In genomic region chr12:32179011-32179395, GRCh38 we compare ENCODE assay signal across 23 cellular contexts.
"Had no signal": no experiment of that assay in that cellular context is flagged by ENCODE, and none has a peak within 500 bp of the region (broad histone marks: within the 10 kb centered on the region; RNA-seq: fewer than 3 reads in every experiment).

No MANE protein-coding gene starts in this region.

- H3K9me3 ChIP-seq: colonic mucosa, left lung, uterus had no signal

- H3K9me3 Mint-ChIP-seq: activated CD4-positive, alpha-beta memory T cell treated with anti-CD3 and anti-CD28 coated beads for 36 hours; activated naive CD4-positive, alpha-beta T cell treated with anti-CD3 and anti-CD28 coated beads for 36 hours; activated naive CD8-positive, alpha-beta T cell treated with anti-CD3 and anti-CD28 coated beads, Interleukin-2, amount 10 ng/mL, durations not matched to agents 7 days and 5 days; mesothelial cell of epicardium; naive thymus-derived CD8-positive, alpha-beta T cell; stimulated activated naive B cell treated with anti-CD40 and anti-IgM and Interleukin-4, amounts not matched to agents 10 μg/mL and 1 μg/mL and 100 μg/mL, for 72 hours had no signal

- H3K36me3 ChIP-seq: colonic mucosa, left lung, uterus had no signal

- H3K4me2 ChIP-seq: hepatocyte had no signal

- H3K36me3 Mint-ChIP-seq: activated CD4-positive, alpha-beta memory T cell treated with anti-CD3 and anti-CD28 coated beads for 36 hours had no signal

- H3K4me3 Mint-ChIP-seq: activated CD4-positive, alpha-beta memory T cell treated with anti-CD3 and anti-CD28 coated beads for 36 hours; activated naive CD4-positive, alpha-beta T cell treated with anti-CD3 and anti-CD28 coated beads for 36 hours; activated naive CD8-positive, alpha-beta T cell treated with anti-CD3 and anti-CD28 coated beads, Interleukin-2, amount 10 ng/mL, durations not matched to agents 7 days and 5 days; mesothelial cell of epicardium; naive thymus-derived CD8-positive, alpha-beta T cell; stimulated activated naive B cell treated with anti-CD40 and anti-IgM and Interleukin-4, amounts not matched to agents 10 μg/mL and 1 μg/mL and 100 μg/mL, for 72 hours had no signal

- H3K27me3 ChIP-seq: colonic mucosa, dorsolateral prefrontal cortex, hepatocyte, left lung, uterus had no signal

- FAIRE-seq: bronchial epithelial cell had no signal

- H3K27ac ChIP-seq: colonic mucosa, epithelial cell of prostate, hepatocyte, left lung, uterus had no signal

- DNase-seq: activated CD4-positive, alpha-beta memory T cell treated with anti-CD3 and anti-CD28 coated beads for 36 hours; activated CD4-positive, alpha-beta T cell treated with anti-CD3 and anti-CD28 coated beads for 48 hours; activated naive CD4-positive, alpha-beta T cell treated with anti-CD3 and anti-CD28 coated beads for 36 hours; activated naive CD8-positive, alpha-beta T cell treated with anti-CD3 and anti-CD28 coated beads, Interleukin-2, amount 10 ng/mL, durations not matched to agents 7 days and 5 days; activated T-cell treated with anti-CD3 and anti-CD28 coated beads, Interleukin-2, amount 50 U/mL, for 48 hours; amniotic stem cell; colonic mucosa; kidney glomerular epithelial cell; left lung; naive thymus-derived CD8-positive, alpha-beta T cell; retina; stimulated activated CD4-positive, alpha-beta T cell treated with anti-CD3 and anti-CD28 coated beads, Interleukin-2, amount 100 ng/mL, for 48 hours; stimulated activated CD8-positive, alpha-beta memory T cell treated with anti-CD3 and anti-CD28 coated beads, Interleukin-4, amount 100 ng/mL, for 48 hours; stimulated activated naive B cell treated with anti-CD40 and anti-IgM and Interleukin-4, amounts not matched to agents 10 μg/mL and 1 μg/mL and 100 μg/mL, for 72 hours; T1000; trophoblast cell; uterus had no signal

- H2AFZ ChIP-seq: hepatocyte had no signal

- H3K4me1 ChIP-seq: colonic mucosa, left lung, uterus had no signal

- ATAC-seq: naive thymus-derived CD8-positive, alpha-beta T cell; stimulated activated naive B cell treated with anti-CD40 and anti-IgM and Interleukin-4, amounts not matched to agents 10 μg/mL and 1 μg/mL and 100 μg/mL, for 72 hours had no signal

- H3K4me3 ChIP-seq: colonic mucosa, dorsolateral prefrontal cortex, hepatocyte, left lung, uterus had no signal

- H3K27ac Mint-ChIP-seq: activated CD4-positive, alpha-beta memory T cell treated with anti-CD3 and anti-CD28 coated beads for 36 hours; activated naive CD4-positive, alpha-beta T cell treated with anti-CD3 and anti-CD28 coated beads for 36 hours; activated naive CD8-positive, alpha-beta T cell treated with anti-CD3 and anti-CD28 coated beads, Interleukin-2, amount 10 ng/mL, durations not matched to agents 7 days and 5 days; mesothelial cell of epicardium; naive thymus-derived CD8-positive, alpha-beta T cell; stimulated activated naive B cell treated with anti-CD40 and anti-IgM and Interleukin-4, amounts not matched to agents 10 μg/mL and 1 μg/mL and 100 μg/mL, for 72 hours had no signal

- H3K4me1 Mint-ChIP-seq: activated naive CD8-positive, alpha-beta T cell treated with anti-CD3 and anti-CD28 coated beads, Interleukin-2, amount 10 ng/mL, durations not matched to agents 7 days and 5 days; naive thymus-derived CD8-positive, alpha-beta T cell had no signal

- H3K27me3 Mint-ChIP-seq: activated CD4-positive, alpha-beta memory T cell treated with anti-CD3 and anti-CD28 coated beads for 36 hours; activated naive CD8-positive, alpha-beta T cell treated with anti-CD3 and anti-CD28 coated beads, Interleukin-2, amount 10 ng/mL, durations not matched to agents 7 days and 5 days; naive thymus-derived CD8-positive, alpha-beta T cell; progenitor cell of endocrine pancreas; stimulated activated naive B cell treated with anti-CD40 and anti-IgM and Interleukin-4, amounts not matched to agents 10 μg/mL and 1 μg/mL and 100 μg/mL, for 72 hours had no signal
